ENCODE assay signal across 8 cellular contexts in the genomic region with DNA sequence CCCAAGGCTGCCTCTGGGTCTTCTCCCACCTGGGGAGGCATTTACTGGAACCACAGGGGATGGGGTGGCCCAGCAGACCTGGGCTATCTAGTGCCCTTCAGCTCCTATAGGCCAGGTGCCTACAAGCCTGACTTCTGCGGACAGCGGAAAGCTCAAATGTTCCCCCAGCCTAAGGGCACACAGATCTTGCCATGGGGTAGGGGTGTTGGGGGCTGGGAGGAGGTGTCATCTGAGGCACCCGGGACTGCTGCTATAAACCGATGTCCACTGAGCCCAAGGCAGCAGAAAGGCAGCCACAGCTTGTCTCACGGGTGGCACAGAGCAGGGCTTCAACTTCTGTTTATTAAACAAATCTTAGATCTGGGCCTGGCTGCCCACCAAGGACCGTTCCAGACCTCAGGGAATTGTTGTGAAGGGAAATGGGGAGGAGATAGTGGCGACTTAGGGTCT. TPM values are rescaled to one million over a fixed set of nuclear protein-coding genes. Genes with fewer than 3 reads are reported as not detected.
A peak's percentile ranks its signal among the peaks of the same experiment; 100 is the strongest.
DNase-seq lines count a peak whose midpoint lies in the region; ATAC-seq and TF ChIP-seq lines count a peak whose summit lies in the region.

No MANE protein-coding gene starts in this region.

- H3K4me3 Mint-ChIP-seq in HFFc6 (peak overlapping the region; percentile 84), immature natural killer cell (peak overlapping the region; percentile 61 to 81 (median 76))
- H3K4me3 Mint-ChIP-seq in activated T-helper 1 cell treated with anti-CD3 and anti-CD28 coated beads, Interleukin-12 subunit alpha, Interleukin-12 subunit beta, Interleukin-2, Interleukin-4 antibody, amounts not matched to agents 30 ng/mL and 10 ng/mL and 1 ng/mL, durations not matched to agents 14 hours and 24 hours and 36 hours, result peak overlapping the region; percentile 84
- peak overlapping the region; percentile 79 for H3K4me3 Mint-ChIP-seq in stimulated activated effector memory CD8-positive, alpha-beta T cell treated with anti-CD3 and anti-CD28 coated beads, Interleukin-12 subunit alpha, Interleukin-12 subunit beta, amount 100 ng/mL, for 72 hours

- DNase-seq in HFFc6, result no peak
- no peak for DNase-seq in activated T-helper 1 cell treated with anti-CD3 and anti-CD28 coated beads, Interleukin-12 subunit alpha, Interleukin-12 subunit beta, Interleukin-2, Interleukin-4 antibody, amounts not matched to agents 30 ng/mL and 10 ng/mL and 1 ng/mL, durations not matched to agents 14 hours and 24 hours and 36 hours (ENCODE audit: low spot score)
- no peak for DNase-seq in immature natural killer cell
- DNase-seq in stimulated activated effector memory CD8-positive, alpha-beta T cell treated with anti-CD3 and anti-CD28 coated beads, Interleukin-12 subunit alpha, Interleukin-12 subunit beta, amount 100 ng/mL, for 72 hours (ENCODE audit: low spot score in 2 of 2), result no peak
- DNase-seq in NK-92 treated with Interleukin-12 subunit alpha and Interleukin-12 subunit beta, amount 100 ng/mL, for 24 hours (lab: John Stamatoyannopoulos, UW), result no peak
- DNase-seq in LoVo (ENCODE audit: low spot score), result no peak
- DNase-seq in activated CD4-positive, CD25-positive, alpha-beta regulatory T cell (lab: John Stamatoyannopoulos, UW), result no peak

- H3K36me3 Mint-ChIP-seq in HFFc6 (ENCODE audit: low read depth), result peaks cover 5% of the 10 kb centered on the region; the same call in 1 of the 2 replicates
- H3K36me3 Mint-ChIP-seq in activated T-helper 1 cell treated with anti-CD3 and anti-CD28 coated beads, Interleukin-12 subunit alpha, Interleukin-12 subunit beta, Interleukin-2, Interleukin-4 antibody, amounts not matched to agents 30 ng/mL and 10 ng/mL and 1 ng/mL, durations not matched to agents 14 hours and 24 hours and 36 hours (ENCODE audit: low read depth), result peaks cover 2% of the 10 kb centered on the region
- H3K36me3 Mint-ChIP-seq in immature natural killer cell, result no peaks in the 10 kb centered on the region
- H3K36me3 Mint-ChIP-seq in stimulated activated effector memory CD8-positive, alpha-beta T cell treated with anti-CD3 and anti-CD28 coated beads, Interleukin-12 subunit alpha, Interleukin-12 subunit beta, amount 100 ng/mL, for 72 hours, result peaks cover 27% of the 10 kb centered on the region

- H3K27ac Mint-ChIP-seq in HFFc6 (peak overlapping the region; percentile 87), immature natural killer cell (peak overlapping the region in 2 of 6 donors; percentile 20 to 21)
- no peak overlapping the region for H3K27ac Mint-ChIP-seq in activated T-helper 1 cell treated with anti-CD3 and anti-CD28 coated beads, Interleukin-12 subunit alpha, Interleukin-12 subunit beta, Interleukin-2, Interleukin-4 antibody, amounts not matched to agents 30 ng/mL and 10 ng/mL and 1 ng/mL, durations not matched to agents 14 hours and 24 hours and 36 hours
- no peak overlapping the region for H3K27ac Mint-ChIP-seq in stimulated activated effector memory CD8-positive, alpha-beta T cell treated with anti-CD3 and anti-CD28 coated beads, Interleukin-12 subunit alpha, Interleukin-12 subunit beta, amount 100 ng/mL, for 72 hours

- intact Hi-C loops in activated T-helper 1 cell treated with anti-CD3 and anti-CD28 coated beads, Interleukin-12 subunit alpha, Interleukin-12 subunit beta, Interleukin-2, Interleukin-4 antibody, amounts not matched to agents 30 ng/mL and 10 ng/mL and 1 ng/mL, durations not matched to agents 14 hours and 24 hours and 36 hours (cut with micrococcal nuclease), result loop anchor here (5.0 kb wide), 2 partner anchors 122 to 158 kb away; a partner anchor contains a TSS

- no peak for TF ChIP-seq CTCF in HFFc6 (IDR thresholded peaks at IDR 0.05)

- H3K9me3 Mint-ChIP-seq in HFFc6, result no peaks in the 10 kb centered on the region
- H3K9me3 Mint-ChIP-seq in activated T-helper 1 cell treated with anti-CD3 and anti-CD28 coated beads, Interleukin-12 subunit alpha, Interleukin-12 subunit beta, Interleukin-2, Interleukin-4 antibody, amounts not matched to agents 30 ng/mL and 10 ng/mL and 1 ng/mL, durations not matched to agents 14 hours and 24 hours and 36 hours, result no peaks in the 10 kb centered on the region
- H3K9me3 Mint-ChIP-seq in immature natural killer cell, result no peaks in the 10 kb centered on the region
- H3K9me3 Mint-ChIP-seq in stimulated activated effector memory CD8-positive, alpha-beta T cell treated with anti-CD3 and anti-CD28 coated beads, Interleukin-12 subunit alpha, Interleukin-12 subunit beta, amount 100 ng/mL, for 72 hours, result no peaks in the 10 kb centered on the region

- H3K4me1 Mint-ChIP-seq in HFFc6 (ENCODE audit: low read depth) (peaks cover 42% of the 10 kb centered on the region), immature natural killer cell (peaks cover 20 to 31% of the 10 kb centered on the region in 2 donors)
- H3K4me1 Mint-ChIP-seq in activated T-helper 1 cell treated with anti-CD3 and anti-CD28 coated beads, Interleukin-12 subunit alpha, Interleukin-12 subunit beta, Interleukin-2, Interleukin-4 antibody, amounts not matched to agents 30 ng/mL and 10 ng/mL and 1 ng/mL, durations not matched to agents 14 hours and 24 hours and 36 hours (ENCODE audit: low read depth), result peaks cover 24% of the 10 kb centered on the region
- H3K4me1 Mint-ChIP-seq in stimulated activated effector memory CD8-positive, alpha-beta T cell treated with anti-CD3 and anti-CD28 coated beads, Interleukin-12 subunit alpha, Interleukin-12 subunit beta, amount 100 ng/mL, for 72 hours, result peaks cover 44% of the 10 kb centered on the region

- no peaks in the 10 kb centered on the region; the same call in none of the 2 replicates for H3K27me3 Mint-ChIP-seq in HFFc6 (ENCODE audit: insufficient read depth)
- peaks cover 5% of the 10 kb centered on the region for H3K27me3 Mint-ChIP-seq in activated T-helper 1 cell treated with anti-CD3 and anti-CD28 coated beads, Interleukin-12 subunit alpha, Interleukin-12 subunit beta, Interleukin-2, Interleukin-4 antibody, amounts not matched to agents 30 ng/mL and 10 ng/mL and 1 ng/mL, durations not matched to agents 14 hours and 24 hours and 36 hours (ENCODE audit: insufficient read depth)
- peaks cover 23 to 28% (median 25%) of the 10 kb centered on the region in 3 donors for H3K27me3 Mint-ChIP-seq in immature natural killer cell (ENCODE audit: low read depth in 3 of 3)

- no peak for ATAC-seq in stimulated activated effector memory CD8-positive, alpha-beta T cell treated with anti-CD3 and anti-CD28 coated beads, Interleukin-12 subunit alpha, Interleukin-12 subunit beta, amount 100 ng/mL, for 72 hours
- no peak for ATAC-seq in esophagus mucosa

RNA-seq across cellular contexts. Expression of a gene that starts 3.6 kb away (rescaled TPM):
- 100 to 1,000 TPM; 310 to 400 (median 328) TPM for total RNA-seq in HFFc6 (2021; fragmentation: NEBNext Ultra II Directional; extraction: Animal tissue kit (Norgen Biotek cat#: 25700))
- 31.1 and 44.0 TPM in 2 replicates for total RNA-seq in activated T-helper 1 cell treated with anti-CD3 and anti-CD28 coated beads, Interleukin-12 subunit alpha, Interleukin-12 subunit beta, Interleukin-2, Interleukin-4 antibody, amounts not matched to agents 30 ng/mL and 10 ng/mL and 1 ng/mL, durations not matched to agents 14 hours and 24 hours and 36 hours
- under 1 TPM in 2 of 3 donors, not detected in 1; 0.63 to 0.86 TPM for polyA plus RNA-seq in immature natural killer cell
- 94.2 TPM for total RNA-seq in esophagus mucosa

RNA-seq across cellular contexts. Expression of a gene that starts 27.6 kb away (rescaled TPM):
- 10 to 100 TPM; 18.2 to 23.5 (median 20.3) TPM for total RNA-seq in HFFc6 (2021; fragmentation: NEBNext Ultra II Directional; extraction: Animal tissue kit (Norgen Biotek cat#: 25700))
- 23.9 and 24.7 TPM in 2 replicates for total RNA-seq in activated T-helper 1 cell treated with anti-CD3 and anti-CD28 coated beads, Interleukin-12 subunit alpha, Interleukin-12 subunit beta, Interleukin-2, Interleukin-4 antibody, amounts not matched to agents 30 ng/mL and 10 ng/mL and 1 ng/mL, durations not matched to agents 14 hours and 24 hours and 36 hours
- 100 to 1,000 TPM; 113 to 161 (median 120) TPM for polyA plus RNA-seq in immature natural killer cell
- total RNA-seq in esophagus mucosa, result 21.4 TPM

RNA-seq across cellular contexts. Expression of a gene that starts 32.8 kb away (rescaled TPM):
- 10 to 100 TPM; 71.1 to 83.1 (median 77.5) TPM for total RNA-seq in HFFc6 (2021; fragmentation: NEBNext Ultra II Directional; extraction: Animal tissue kit (Norgen Biotek cat#: 25700))
- total RNA-seq in activated T-helper 1 cell treated with anti-CD3 and anti-CD28 coated beads, Interleukin-12 subunit alpha, Interleukin-12 subunit beta, Interleukin-2, Interleukin-4 antibody, amounts not matched to agents 30 ng/mL and 10 ng/mL and 1 ng/mL, durations not matched to agents 14 hours and 24 hours and 36 hours, result 19.8 and 24.2 TPM in 2 replicates
- 10 to 100 TPM; 10.9 to 20.6 (median 11.1) TPM for polyA plus RNA-seq in immature natural killer cell
- 42.2 TPM for total RNA-seq in esophagus mucosa
